In the genomic region with DNA sequence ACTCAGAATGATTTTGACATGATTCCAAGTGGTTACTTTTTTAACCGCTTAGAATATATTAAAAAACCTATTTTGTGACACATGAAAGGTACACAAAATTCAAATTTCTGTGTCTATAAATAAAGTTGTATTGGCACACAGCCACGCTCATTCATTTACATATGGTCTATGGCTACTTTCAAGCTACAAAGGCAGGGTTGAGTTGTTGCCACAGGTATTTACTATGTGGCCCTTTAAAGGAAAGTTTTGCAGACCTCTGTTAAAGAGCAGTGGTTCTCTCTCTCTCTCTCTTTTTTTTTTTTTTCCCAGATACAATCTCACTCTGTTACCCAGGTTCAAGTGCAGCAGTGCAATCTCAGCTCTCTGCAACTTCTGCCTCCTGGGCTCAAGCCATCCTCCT, we compare ENCODE assay signal across 19 cellular contexts.
DNase-seq lines count a peak whose midpoint lies in the region; ATAC-seq and TF ChIP-seq lines count a peak whose summit lies in the region.
"Had no signal": no experiment of that assay in that cellular context is flagged by ENCODE, and none has a peak within 500 bp of the region (broad histone marks: within the 10 kb centered on the region; RNA-seq: fewer than 3 reads in every experiment).

No MANE protein-coding gene starts in this region.

- no peak overlapping the region for H3K4me3 Mint-ChIP-seq in nephron
- H3K4me3 Mint-ChIP-seq: CD14-positive monocyte, IgD-negative memory B cell had no signal

- ATAC-seq in GM21723 (IDR thresholded peaks at IDR 0.05; ENCODE audit: unreplicated experiment): peak; percentile 52
- ATAC-seq: PC-3 had no signal

- TF ChIP-seq CTCF in nephron (IDR thresholded peaks at IDR 0.05; ENCODE audit: unreplicated experiment in 3 of 3): no peak

- H3K9me3 Mint-ChIP-seq in nephron: peaks cover 4% of the 10 kb centered on the region

- peak overlapping the region; percentile 55 for H3K27ac ChIP-seq in angular gyrus (ENCODE audit: low read depth, low read length)
- H3K27ac ChIP-seq: SJSA1 had no signal

- DNase-seq in activated CD4-positive, alpha-beta T cell treated with anti-CD3 and anti-CD28 coated beads, Interleukin-2, amount 50 U/mL, for 48 hours: no peak
- DNase-seq in LoVo (ENCODE audit: low spot score): no peak
- no peak for DNase-seq in NCI-H2171 (lab: John Stamatoyannopoulos, UW)
- no peak for DNase-seq in MV-4-11 (lab: John Stamatoyannopoulos, UW)
- DNase-seq: ACHN, AML-193, DMS153, HCEC 1CT, Kasumi-1, NCI-H187 treated with DMSO at 0.1 percent for 48 hours, NCI-H446, NCI-H69, PC-3 had no signal

- no peaks in the 10 kb centered on the region for H3K27me3 Mint-ChIP-seq in nephron (ENCODE audit: low read depth)

- no peaks in the 10 kb centered on the region for H3K36me3 Mint-ChIP-seq in nephron (ENCODE audit: low read depth)
- H3K36me3 Mint-ChIP-seq: CD14-positive monocyte, IgD-negative memory B cell had no signal

- peak overlapping the region in 2 of 3 experiments; percentile 24 to 73 for H3K27ac Mint-ChIP-seq in nephron
- H3K27ac Mint-ChIP-seq: CD14-positive monocyte, IgD-negative memory B cell had no signal

- peaks cover 25% of the 10 kb centered on the region for H3K4me1 Mint-ChIP-seq in nephron
